In the genomic region with DNA sequence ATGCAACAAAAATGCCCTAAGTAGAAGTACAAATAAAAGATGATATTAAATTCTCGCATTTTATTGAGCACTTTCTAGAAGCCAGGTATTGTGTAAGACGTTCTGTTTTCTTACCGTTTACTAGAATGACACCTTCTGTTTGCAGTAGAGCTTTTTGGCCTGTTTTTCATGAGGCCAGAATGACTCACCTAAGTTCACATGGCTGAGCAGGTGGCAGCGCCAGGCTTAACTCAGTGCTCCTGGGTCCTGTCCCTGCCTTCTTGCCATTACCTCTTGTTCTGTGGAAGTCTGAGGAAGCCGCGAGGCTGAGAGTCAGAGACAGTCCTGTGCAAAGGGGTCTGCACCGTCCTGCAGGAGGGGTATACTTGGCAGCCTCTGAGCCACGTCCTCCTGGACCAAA, we compare ENCODE assay signal across 13 cellular contexts.
DNase-seq lines count a peak whose midpoint lies in the region; ATAC-seq and TF ChIP-seq lines count a peak whose summit lies in the region.
"Had no signal": no experiment of that assay in that cellular context is flagged by ENCODE, and none has a peak within 500 bp of the region (broad histone marks: within the 10 kb centered on the region; RNA-seq: fewer than 3 reads in every experiment).

No MANE protein-coding gene starts in this region.

- intact Hi-C loops in PC-3 (cut with micrococcal nuclease): loop anchor here (1.0 kb wide), 2 partner anchors 8 to 20 kb away; no protein-coding TSS in a partner anchor
- intact Hi-C loops in psoas muscle (cut with DNase I): loop anchor here in 1 of 2 donors (2.0 kb wide), 1 partner anchor 41 kb away; no protein-coding TSS in a partner anchor
- intact Hi-C loops in sigmoid colon (cut with DNase I): no loop called here

- no TSS peak for BruUV-seq in PC-3 (replicated peaks; lab: Mats Ljungman, UMichigan)

- H3K9me3 ChIP-seq in GM23248 (ENCODE audit: low read depth) (no peaks in the 10 kb centered on the region), PC-3 (ENCODE audit: low read length) (no peaks in the 10 kb centered on the region), psoas muscle (no peaks in the 10 kb centered on the region), sigmoid colon (no peaks in the 10 kb centered on the region)
- H3K9me3 ChIP-seq: tibial artery had no signal

- in situ Hi-C loops in GM23248 (cut with MboI): no loop called here

- H3K4me2 ChIP-seq in GM23248 (ENCODE audit: unreplicated experiment) (peak overlapping the region; percentile 15), PC-3 (ENCODE audit: low read length) (peak overlapping the region; percentile 75)

- no peaks in the 10 kb centered on the region for H3K36me3 ChIP-seq in GM23248 (ENCODE audit: low read depth)
- H3K36me3 ChIP-seq in PC-3 (ENCODE audit: low read depth, low read length): no peaks in the 10 kb centered on the region
- no peaks in the 10 kb centered on the region for H3K36me3 ChIP-seq in psoas muscle (ENCODE audit: insufficient read depth in 1 of 2, low read depth in 1 of 2)
- H3K36me3 ChIP-seq in sigmoid colon: no peaks in the 10 kb centered on the region
- H3K36me3 ChIP-seq: brain microvascular endothelial cell, tibial artery had no signal

- peaks cover 96% of the 10 kb centered on the region for H3K79me2 ChIP-seq in GM23248 (ENCODE audit: insufficient read depth)
- peaks cover 34% of the 10 kb centered on the region; the same call in 1 of the 2 replicates for H3K79me2 ChIP-seq in PC-3 (ENCODE audit: low read length)

- H2AFZ ChIP-seq in GM23248: no peak overlapping the region
- no peak overlapping the region for H2AFZ ChIP-seq in PC-3 (ENCODE audit: low read length)

- ATAC-seq in PC-3 (peak; percentile 93), psoas muscle (peak; percentile 67 to 77 (median 74))

- TF ChIP-seq POLR2A in sigmoid colon (IDR thresholded peaks at IDR 0.05): no peak

- peak; percentile 54 for DNase-seq in GM23248
- DNase-seq in PC-3: peak; percentile 89
- peak; percentile 22 for DNase-seq in fibroblast of the aortic adventitia (ENCODE audit: low read depth)
- no peak for DNase-seq in psoas muscle
- no peak for DNase-seq in nucleus accumbens (lab: John Stamatoyannopoulos, UW)
- no peak for DNase-seq in NCI-H1694 treated with DMSO at 0.1 percent for 48 hours (lab: John Stamatoyannopoulos, UW)
- DNase-seq in activated naive CD4-positive, alpha-beta T cell (lab: John Stamatoyannopoulos, UW): no peak
- DNase-seq in sigmoid colon: no peak
- DNase-seq: activated T-cell treated with anti-CD3 and anti-CD28 coated beads for 4 hours; brain microvascular endothelial cell; CD8-positive, alpha-beta memory T cell; NCI-H2029 treated with DMSO at 0.1 percent for 48 hours; tibial artery had no signal

- TF ChIP-seq CTCF in PC-3 (conservative IDR thresholded peaks at IDR 0.05; ENCODE audit: low read depth, low read length): no peak
- no peak for TF ChIP-seq CTCF in fibroblast of the aortic adventitia (IDR thresholded peaks at IDR 0.05; ENCODE audit: insufficient read depth, low read length)
- no peak for TF ChIP-seq CTCF in psoas muscle (IDR thresholded peaks at IDR 0.05)
- TF ChIP-seq CTCF in sigmoid colon (IDR thresholded peaks at IDR 0.05): no peak

- no peaks in the 10 kb centered on the region for H3K9me2 ChIP-seq in GM23248 (ENCODE audit: insufficient read depth)
- H3K9me2 ChIP-seq in PC-3 (replicated peaks; ENCODE audit: low read length): no peaks in the 10 kb centered on the region

- H3K4me1 ChIP-seq in GM23248 (ENCODE audit: insufficient read depth): peaks cover 31% of the 10 kb centered on the region
- peaks cover 53% of the 10 kb centered on the region for H3K4me1 ChIP-seq in PC-3 (ENCODE audit: insufficient read depth, low read length)
- peaks cover 25% of the 10 kb centered on the region for H3K4me1 ChIP-seq in psoas muscle
- H3K4me1 ChIP-seq in sigmoid colon: peaks cover 0 to 21% (median 19%) of the 10 kb centered on the region in 4 donors
- H3K4me1 ChIP-seq: tibial artery had no signal

- POLR2A ChIA-PET in PC-3 (lab: Charles Lee; ENCODE audit: unreplicated experiment): no interaction called here

- H3K9ac ChIP-seq in GM23248 (peak overlapping the region; percentile 40), PC-3 (ENCODE audit: low read length) (peak overlapping the region; percentile 55)

- WGBS in GM23248 (ENCODE audit: low coverage in 1 of 2, low lambda C conversion rate in 2 of 2, missing lambda C conversion rate in 2 of 2), 2 experiments: 79 to 81% methylated on average over 8 of the region's 8 CpGs
- WGBS in psoas muscle, 3 donors: 83% methylated on average over 8 of the region's 8 CpGs
- 72 to 75% methylated on average over 8 of the region's 8 CpGs for WGBS in sigmoid colon, 2 donors

- no peak overlapping the region for H3K4me3 ChIP-seq in GM23248
- H3K4me3 ChIP-seq in PC-3 (ENCODE audit: low read length): peak overlapping the region; percentile 34; the same call in 1 of the 2 replicates
- no peak overlapping the region for H3K4me3 ChIP-seq in fibroblast of the aortic adventitia (ENCODE audit: low read depth, low read length)
- no peak overlapping the region for H3K4me3 ChIP-seq in psoas muscle
- H3K4me3 ChIP-seq in sigmoid colon: no peak overlapping the region
- H3K4me3 ChIP-seq: tibial artery had no signal

- H3K27me3 ChIP-seq in GM23248 (replicated peaks; ENCODE audit: insufficient read depth) (no peaks in the 10 kb centered on the region), PC-3 (ENCODE audit: low read length) (no peaks in the 10 kb centered on the region), psoas muscle (ENCODE audit: insufficient read depth in 3 of 3, low read length in 2 of 3) (no peaks in the 10 kb centered on the region), sigmoid colon (no peaks in the 10 kb centered on the region)
- H3K27me3 ChIP-seq: brain microvascular endothelial cell, tibial artery had no signal

- peaks cover 17% of the 10 kb centered on the region for H3F3A ChIP-seq in GM23248 (ENCODE audit: insufficient read depth)
- H3F3A ChIP-seq in PC-3 (ENCODE audit: low read length, unreplicated experiment): no peaks in the 10 kb centered on the region

- no peak for TF ChIP-seq EP300 in sigmoid colon (IDR thresholded peaks at IDR 0.05)

- H4K20me1 ChIP-seq in GM23248 (ENCODE audit: insufficient read depth) (peaks cover 9% of the 10 kb centered on the region; the same call in 1 of the 2 replicates), PC-3 (ENCODE audit: low read length) (no peaks in the 10 kb centered on the region)

- H3K27ac ChIP-seq in GM23248 (peak overlapping the region; percentile 70), PC-3 (ENCODE audit: low read length) (peak overlapping the region; percentile 92), psoas muscle (no peak overlapping the region), sigmoid colon (no peak overlapping the region)
- H3K27ac ChIP-seq: brain microvascular endothelial cell, tibial artery had no signal

- CTCF ChIA-PET in PC-3 (lab: Charles Lee): no interaction called here

Comparison
In these comparisons a context has a peak if more than half of its experiments do, and no peak if none do; other contexts are left out.
1. DNase-seq: peak in GM23248 (single experiment), PC-3 (single experiment) and fibroblast of the aortic adventitia (single experiment); none in psoas muscle (0 of 2), nucleus accumbens (0 of 56), NCI-H1694 treated with DMSO at 0.1 percent for 48 hours (single experiment), activated naive CD4-positive, alpha-beta T cell (0 of 4) and sigmoid colon (single experiment).
2. H3K27ac ChIP-seq: peak in GM23248 (single experiment) and PC-3 (single experiment); none in psoas muscle (single experiment) and sigmoid colon (0 of 4).